Comparison of ENCODE assay signal across 11 cellular contexts in genomic region chr16:89765292-89765810, GRCh38. TPM values are rescaled to one million over a fixed set of nuclear protein-coding genes. Genes with fewer than 3 reads are reported as not detected.
DNase-seq lines count a peak whose midpoint lies in the region; ATAC-seq and TF ChIP-seq lines count a peak whose summit lies in the region.
"Had no signal": no experiment of that assay in that cellular context is flagged by ENCODE, and none has a peak within 500 bp of the region (broad histone marks: within the 10 kb centered on the region; RNA-seq: fewer than 3 reads in every experiment).

No MANE protein-coding gene starts in this region.

- H3K4me3 ChIP-seq in breast epithelium (peak overlapping the region in 2 of 3 donors; percentile 35 to 37), HL-60 (replicated peaks; ENCODE audit: insufficient read depth, low read length) (no peak overlapping the region), esophagus squamous epithelium (peak overlapping the region in 1 of 4 donors; percentile 49), upper lobe of right lung (peak overlapping the region; percentile 49), psoas muscle (no peak overlapping the region)

- BruUV-seq in MCF 10A (replicated peaks; lab: Mats Ljungman, UMichigan): no TSS peak

- TF ChIP-seq CTCF in breast epithelium (IDR thresholded peaks at IDR 0.05): no peak
- TF ChIP-seq CTCF in MCF 10A (IDR thresholded peaks at IDR 0.05; ENCODE audit: unreplicated experiment): no peak
- TF ChIP-seq CTCF in HL-60 (IDR thresholded peaks at IDR 0.05; ENCODE audit: insufficient read depth, low read length): no peak
- no peak for TF ChIP-seq CTCF in esophagus squamous epithelium (IDR thresholded peaks at IDR 0.05)
- TF ChIP-seq CTCF in upper lobe of right lung (IDR thresholded peaks at IDR 0.05): no peak
- TF ChIP-seq CTCF in psoas muscle (IDR thresholded peaks at IDR 0.05): no peak

- intact Hi-C loops in breast epithelium (cut with DNase I; ENCODE audit: low total_unique reads) (no loop called here), MCF 10A (cut with micrococcal nuclease) (no loop called here), esophagus squamous epithelium (cut with DNase I) (no loop called here), upper lobe of right lung (cut with DNase I) (no loop called here), psoas muscle (cut with DNase I) (no loop called here)

- no peak for DNase-seq in breast epithelium (ENCODE audit: low spot score in 2 of 2)
- DNase-seq in MCF 10A (ENCODE audit: unreplicated experiment): no peak
- DNase-seq in HL-60 (ENCODE audit: low read depth in 1 of 2, low spot score in 1 of 2): peak in 1 of 2 experiments; percentile 1
- DNase-seq in esophagus squamous epithelium (lab: John Stamatoyannopoulos, UW): no peak
- no peak for DNase-seq in upper lobe of right lung
- DNase-seq in RKO (ENCODE audit: low spot score): no peak
- no peak for DNase-seq in psoas muscle
- DNase-seq: effector CD8-positive, alpha-beta T cell; NCI-H1417 had no signal

- no peak for TF ChIP-seq POLR2A in breast epithelium (IDR thresholded peaks at IDR 0.05)
- no peak for TF ChIP-seq POLR2A in esophagus squamous epithelium (IDR thresholded peaks at IDR 0.05)

- no peak overlapping the region for H3K4me3 Mint-ChIP-seq in MCF 10A (ENCODE audit: unreplicated experiment)

- H3K36me3 Mint-ChIP-seq in MCF 10A (ENCODE audit: insufficient read depth, unreplicated experiment): peaks cover 54% of the 10 kb centered on the region

- 72 to 89% methylated on average over 4 to 6 of the region's 10 CpGs for WGBS in esophagus squamous epithelium, 2 donors
- 81 to 83% (median 83%) methylated on average over 9 to 10 of the region's 10 CpGs for WGBS in psoas muscle, 3 donors

- H3K36me3 ChIP-seq in breast epithelium (no peaks in the 10 kb centered on the region), esophagus squamous epithelium (peaks cover 0 to 11% (median 0%) of the 10 kb centered on the region in 3 donors), upper lobe of right lung (no peaks in the 10 kb centered on the region), psoas muscle (ENCODE audit: insufficient read depth in 1 of 2, low read depth in 1 of 2) (no peaks in the 10 kb centered on the region)

- POLR2A ChIA-PET in MCF 10A (lab: Yijun Ruan, JAX): no interaction called here

- no peaks in the 10 kb centered on the region for H3K9me3 ChIP-seq in breast epithelium
- no peaks in the 10 kb centered on the region for H3K9me3 ChIP-seq in esophagus squamous epithelium
- H3K9me3 ChIP-seq in upper lobe of right lung: no peaks in the 10 kb centered on the region
- no peaks in the 10 kb centered on the region for H3K9me3 ChIP-seq in psoas muscle

- H3K27me3 ChIP-seq in breast epithelium (no peaks in the 10 kb centered on the region), HL-60 (ENCODE audit: insufficient read depth, poor library complexity, severe bottlenecking) (no peaks in the 10 kb centered on the region), esophagus squamous epithelium (no peaks in the 10 kb centered on the region), upper lobe of right lung (no peaks in the 10 kb centered on the region), psoas muscle (ENCODE audit: insufficient read depth in 3 of 3, low read length in 2 of 3) (no peaks in the 10 kb centered on the region)

- CTCF ChIA-PET in MCF 10A (lab: Yijun Ruan, JAX): interaction anchor here (0.9 kb wide), 1 partner anchor 24 kb away, joined by 3 read pairs; no protein-coding TSS in a partner anchor

- ATAC-seq in upper lobe of right lung (peak; percentile 17), psoas muscle (no peak), GM21576 (IDR thresholded peaks at IDR 0.05; ENCODE audit: unreplicated experiment) (no peak)

- no peaks in the 10 kb centered on the region for H3K9me3 Mint-ChIP-seq in MCF 10A (ENCODE audit: unreplicated experiment)

- H3K27me3 Mint-ChIP-seq in MCF 10A (ENCODE audit: insufficient read depth, unreplicated experiment): no peaks in the 10 kb centered on the region

- peak overlapping the region; percentile 68 to 69 for H3K27ac ChIP-seq in breast epithelium
- H3K27ac ChIP-seq in HL-60 (replicated peaks): peak overlapping the region; percentile 58
- H3K27ac ChIP-seq in esophagus squamous epithelium: peak overlapping the region; percentile 26 to 77 (median 56)
- peak overlapping the region; percentile 83 for H3K27ac ChIP-seq in upper lobe of right lung
- H3K27ac ChIP-seq in psoas muscle: no peak overlapping the region
- H3K27ac ChIP-seq: VCaP had no signal

- H3K4me1 Mint-ChIP-seq in MCF 10A (ENCODE audit: insufficient read depth, unreplicated experiment): no peaks in the 10 kb centered on the region

- no peak overlapping the region for H3K27ac Mint-ChIP-seq in MCF 10A (ENCODE audit: low read depth, unreplicated experiment)

- H3K4me1 ChIP-seq in breast epithelium (no peaks in the 10 kb centered on the region), esophagus squamous epithelium (no peaks in the 10 kb centered on the region), upper lobe of right lung (no peaks in the 10 kb centered on the region), psoas muscle (no peaks in the 10 kb centered on the region)

RNA-seq across cellular contexts. Expression of gene ZNF276, which starts 44.0 kb away (rescaled TPM):
- total RNA-seq in breast epithelium (10 to 100 TPM; 19.2 to 48.5 (median 31.2) TPM), MCF 10A (2022) (32.7 and 33.6 TPM in 2 replicates), esophagus squamous epithelium (10 to 100 TPM; 18.1 to 43.3 (median 34.1) TPM), upper lobe of right lung (35.8 TPM), psoas muscle (10 to 100 TPM; 11.5 to 13.6 (median 11.7) TPM)
- 10 to 100 TPM in 1 of 3 donors, 1 to 10 TPM in 2; 7.6 to 11.1 (median 9.9) TPM for polyA plus RNA-seq in psoas muscle

RNA-seq across cellular contexts. Expression of gene VPS9D1, which starts 44.7 kb away (rescaled TPM):
- total RNA-seq in breast epithelium (1 to 10 TPM; 4.8 to 6.6 (median 5.4) TPM), MCF 10A (2022) (12.0 and 13.2 TPM in 2 replicates), esophagus squamous epithelium (10 to 100 TPM in 3 of 4 donors, 1 to 10 TPM in 1; 7.1 to 25.0 (median 13.8) TPM), upper lobe of right lung (15.7 TPM), psoas muscle (1 to 10 TPM; 3.7 to 7.0 (median 5.6) TPM)
- 10 to 100 TPM in 1 of 3 donors, 1 to 10 TPM in 2; 4.0 to 10.3 (median 5.2) TPM for polyA plus RNA-seq in psoas muscle

RNA-seq across cellular contexts. Expression of gene FANCA, which starts 51.1 kb away (rescaled TPM):
- 1 to 10 TPM in 2 of 3 donors, under 1 TPM in 1; 0.64 to 4.0 (median 3.9) TPM for total RNA-seq in breast epithelium
- total RNA-seq in MCF 10A (2022): 18.5 and 30.6 TPM in 2 replicates
- 10 to 100 TPM in 1 of 4 donors, 1 to 10 TPM in 3; 3.8 to 29.0 (median 6.8) TPM for total RNA-seq in esophagus squamous epithelium
- total RNA-seq in upper lobe of right lung: 6.1 TPM
- 1 to 10 TPM in 2 of 4 donors, under 1 TPM in 2; 0.79 to 1.1 (median 0.96) TPM for total RNA-seq in psoas muscle
- 1 to 10 TPM; 2.2 to 3.7 (median 2.3) TPM for polyA plus RNA-seq in psoas muscle

Comparison
In these comparisons a context has a peak if more than half of its experiments do, and no peak if none do; other contexts are left out.
1. H3K4me3 ChIP-seq: peak in breast epithelium (2 of 3) and upper lobe of right lung (single experiment); none in HL-60 (single experiment) and psoas muscle (single experiment).